In the genomic region with DNA sequence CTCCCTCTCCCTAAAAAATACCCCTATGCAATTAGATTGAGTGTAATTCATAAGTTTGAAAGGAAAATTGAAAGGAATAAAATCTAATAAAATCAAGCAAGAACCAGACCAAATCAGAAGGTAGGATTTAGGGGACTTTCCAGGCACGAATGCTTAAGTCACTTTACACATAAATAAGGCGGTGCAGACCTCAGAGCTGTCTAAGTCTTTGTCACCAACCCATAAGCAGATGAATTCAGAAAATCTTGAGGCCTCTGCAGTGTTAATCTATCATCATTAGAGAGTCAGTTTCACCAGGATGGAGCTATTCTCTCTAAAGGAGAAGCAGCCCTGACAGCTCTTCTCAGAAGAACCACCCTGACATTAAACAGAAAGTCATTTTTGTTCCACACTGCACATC, we compare ENCODE assay signal across 21 cellular contexts.
"Had no signal": no experiment of that assay in that cellular context is flagged by ENCODE, and none has a peak within 500 bp of the region (broad histone marks: within the 10 kb centered on the region; RNA-seq: fewer than 3 reads in every experiment).

No MANE protein-coding gene starts in this region.

- H3K27me3 ChIP-seq: adrenal gland, right lobe of liver, testis, uterus had no signal

- H3K4me1 Mint-ChIP-seq: immature natural killer cell had no signal

- H3K4me1 ChIP-seq: adrenal gland, lower lobe of right lung, right lobe of liver, testis, uterus had no signal

- H3K9me3 Mint-ChIP-seq: activated T-cell treated with anti-CD3 and anti-CD28 coated beads, Interleukin-2, amount 50 U/mL, for 4 hours; immature natural killer cell; naive B cell had no signal

- H3K27ac Mint-ChIP-seq: immature natural killer cell had no signal

- H3K4me3 ChIP-seq: adrenal gland, lower lobe of right lung, right lobe of liver, skin epidermis, testis, uterus had no signal

- H3K9me3 ChIP-seq: adrenal gland, lower lobe of right lung, right lobe of liver, testis, uterus had no signal

- H3K36me3 Mint-ChIP-seq: immature natural killer cell, naive B cell had no signal

- DNase-seq: activated CD4-positive, CD25-positive, alpha-beta regulatory T cell treated with anti-CD3 and anti-CD28 coated beads, Interleukin-2, amount 50 U/mL, for 72 hours; activated CD8-positive, alpha-beta memory T cell treated with anti-CD3 and anti-CD28 coated beads, Interleukin-2, amount 50 U/mL, for 48 hours; activated naive CD4-positive, alpha-beta T cell treated with anti-CD3 and anti-CD28 coated beads, Interleukin-2, amount 50 U/mL, for 16 hours; activated T-cell treated with anti-CD3 and anti-CD28 coated beads, Interleukin-2, amount 50 U/mL, for 4 hours; adrenal gland; central memory CD4-positive, alpha-beta T cell; effector memory CD4-positive, alpha-beta T cell; foreskin melanocyte; immature natural killer cell; lower lobe of right lung; naive B cell; occipital lobe; right lobe of liver; stimulated activated CD4-positive, alpha-beta T cell treated with anti-CD3 and anti-CD28 coated beads, Interleukin-1b, Interleukin-23, amount 100 ng/mL, for 48 hours; testis; trophoblast cell; uterus had no signal

- ATAC-seq: esophagus mucosa, left lobe of liver, lower lobe of right lung, right lobe of liver had no signal

- H3K27ac ChIP-seq: adrenal gland, lower lobe of right lung, right lobe of liver, skin epidermis, testis, uterus, VCaP had no signal

- H3K27me3 Mint-ChIP-seq: naive B cell had no signal

- H3K36me3 ChIP-seq: adrenal gland, lower lobe of right lung, right lobe of liver, uterus had no signal

- H3K4me3 Mint-ChIP-seq: activated T-cell treated with anti-CD3 and anti-CD28 coated beads, Interleukin-2, amount 50 U/mL, for 4 hours; immature natural killer cell had no signal
